ENCODE assay signal across 8 cellular contexts in the genomic region with DNA sequence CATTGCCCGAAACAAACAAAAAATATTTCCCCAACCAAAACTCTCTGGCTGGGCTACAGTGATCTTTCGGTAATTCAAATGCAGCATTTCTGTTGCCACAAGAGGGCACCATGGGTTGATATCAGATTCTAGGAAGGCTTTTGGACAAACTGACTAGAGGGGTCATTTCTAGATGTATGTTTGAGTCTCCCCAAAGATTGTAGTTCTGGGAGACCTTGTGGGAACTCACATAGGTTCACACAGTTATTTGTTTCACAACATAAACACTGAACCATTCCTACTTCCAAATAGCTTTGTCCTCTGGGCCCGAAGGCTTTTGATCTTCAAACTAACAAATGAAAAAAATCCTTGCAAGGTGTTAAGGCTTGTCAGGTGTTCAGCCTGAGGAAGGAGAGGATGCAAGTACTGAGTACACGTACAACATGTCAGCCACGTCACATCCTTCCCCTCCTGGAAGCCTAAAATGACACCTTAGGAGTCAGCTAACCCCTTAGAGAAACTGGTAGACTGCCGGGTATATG. TPM values are rescaled to one million over a fixed set of nuclear protein-coding genes. Genes with fewer than 3 reads are reported as not detected.
DNase-seq lines count a peak whose midpoint lies in the region; ATAC-seq and TF ChIP-seq lines count a peak whose summit lies in the region.

No MANE protein-coding gene starts in this region.

- H3K27me3 Mint-ChIP-seq in activated naive CD8-positive, alpha-beta T cell treated with anti-CD3 and anti-CD28 coated beads, Interleukin-2, amount 50 U/mL, for 24 hours: no peaks in the 10 kb centered on the region

- H3K4me1 Mint-ChIP-seq in activated naive CD8-positive, alpha-beta T cell treated with anti-CD3 and anti-CD28 coated beads, Interleukin-2, amount 50 U/mL, for 24 hours: peaks cover 72% of the 10 kb centered on the region

- peak overlapping the region; percentile 69 for H3K27ac Mint-ChIP-seq in activated naive CD8-positive, alpha-beta T cell treated with anti-CD3 and anti-CD28 coated beads, Interleukin-2, amount 50 U/mL, for 24 hours

- no peak overlapping the region for H3K4me3 ChIP-seq in sigmoid colon

- H3K4me1 ChIP-seq in sigmoid colon: no peaks in the 10 kb centered on the region

- peak; percentile 25 for DNase-seq in NCI-H2171 treated with DMSO at 0.1 percent for 48 hours (lab: John Stamatoyannopoulos, UW)
- no peak for DNase-seq in NCI-H2171 (lab: John Stamatoyannopoulos, UW)
- DNase-seq in RKO (ENCODE audit: low spot score): peak; percentile 71
- DNase-seq in activated naive CD8-positive, alpha-beta T cell treated with anti-CD3 and anti-CD28 coated beads, Interleukin-2, amount 50 U/mL, for 24 hours: peak; percentile 49
- DNase-seq in left ventricle myocardium superior: no peak
- no peak for DNase-seq in sigmoid colon

- H3K4me3 Mint-ChIP-seq in activated naive CD8-positive, alpha-beta T cell treated with anti-CD3 and anti-CD28 coated beads, Interleukin-2, amount 50 U/mL, for 24 hours: peak overlapping the region; percentile 45

- H3K9me3 ChIP-seq in sigmoid colon: no peaks in the 10 kb centered on the region

- no peaks in the 10 kb centered on the region for H3K36me3 ChIP-seq in sigmoid colon

- ATAC-seq in HG03159 (IDR thresholded peaks at IDR 0.05; ENCODE audit: unreplicated experiment): peak; percentile 72
- peak; percentile 65 for ATAC-seq in activated naive CD8-positive, alpha-beta T cell treated with anti-CD3 and anti-CD28 coated beads, Interleukin-2, amount 50 U/mL, for 24 hours
- ATAC-seq in left ventricle myocardium superior: peak; percentile 56
- no peak for ATAC-seq in GM21786 (IDR thresholded peaks at IDR 0.05; ENCODE audit: unreplicated experiment)

- WGBS in sigmoid colon, 2 donors: 39 to 42% methylated on average over 6 of the region's 6 CpGs

- TF ChIP-seq POLR2A in sigmoid colon (IDR thresholded peaks at IDR 0.05): no peak

- H3K27ac ChIP-seq in sigmoid colon: no peak overlapping the region

- H3K27me3 ChIP-seq in sigmoid colon: peaks cover 0 to 3% (median 0%) of the 10 kb centered on the region in 3 donors

- no peak for TF ChIP-seq EP300 in sigmoid colon (IDR thresholded peaks at IDR 0.05)

- intact Hi-C loops in left ventricle myocardium superior (cut with micrococcal nuclease): loop anchor here (5.0 to 10.0 kb wide), 2 partner anchors 78 to 390 kb away; no protein-coding TSS in a partner anchor
- intact Hi-C loops in sigmoid colon (cut with DNase I): loop anchor here (5.0 kb wide), 1 partner anchor 388 kb away; no protein-coding TSS in a partner anchor

- peaks cover 76% of the 10 kb centered on the region for H3K36me3 Mint-ChIP-seq in activated naive CD8-positive, alpha-beta T cell treated with anti-CD3 and anti-CD28 coated beads, Interleukin-2, amount 50 U/mL, for 24 hours (ENCODE audit: low read depth)

- TF ChIP-seq CTCF in sigmoid colon (IDR thresholded peaks at IDR 0.05): peak; percentile 16 to 63 (median 56)

- H3K9me3 Mint-ChIP-seq in activated naive CD8-positive, alpha-beta T cell treated with anti-CD3 and anti-CD28 coated beads, Interleukin-2, amount 50 U/mL, for 24 hours: no peaks in the 10 kb centered on the region

RNA-seq across cellular contexts. Expression of gene IL15RA, which starts 37.0 kb away (rescaled TPM):
- total RNA-seq in left ventricle myocardium superior (7.0 TPM), sigmoid colon (10 to 100 TPM; 11.0 to 16.4 (median 13.9) TPM)
- 10 to 100 TPM in 2 of 3 donors, 1 to 10 TPM in 1; 5.5 to 23.7 (median 16.8) TPM for polyA plus RNA-seq in sigmoid colon

RNA-seq across cellular contexts. Expression of gene IL2RA, which starts 47.9 kb away (rescaled TPM):
- total RNA-seq in left ventricle myocardium superior (1.5 TPM), sigmoid colon (1 to 10 TPM in 2 of 4 donors, under 1 TPM in 1, not detected in 1; 0.99 to 9.0 (median 2.5) TPM)
- 10 to 100 TPM in 1 of 3 donors, 1 to 10 TPM in 1, under 1 TPM in 1; 0.60 to 14.0 (median 6.9) TPM for polyA plus RNA-seq in sigmoid colon

Comparison
In these comparisons a context has a peak if more than half of its experiments do, and no peak if none do; other contexts are left out.
1. DNase-seq: peak in NCI-H2171 treated with DMSO at 0.1 percent for 48 hours (single experiment), RKO (single experiment) and activated naive CD8-positive, alpha-beta T cell treated with anti-CD3 and anti-CD28 coated beads, Interleukin-2, amount 50 U/mL, for 24 hours (single experiment); none in NCI-H2171 (single experiment), left ventricle myocardium superior (single experiment) and sigmoid colon (single experiment).